ENCODE assay signal across 27 cellular contexts in genomic region chr1:97516588-97516987, GRCh38.
"Had no signal": no experiment of that assay in that cellular context is flagged by ENCODE, and none has a peak within 500 bp of the region (broad histone marks: within the 10 kb centered on the region; RNA-seq: fewer than 3 reads in every experiment).

No MANE protein-coding gene starts in this region.

- H3K9me3 ChIP-seq: esophagus muscularis mucosa, testis had no signal

- H3K4me1 Mint-ChIP-seq: memory B cell; stimulated activated memory B cell treated with anti-CD40 and anti-IgM and Interleukin-4, amounts not matched to agents 10 μg/mL and 1 μg/mL and 100 μg/mL, for 72 hours had no signal

- H3K4me3 ChIP-seq: coronary artery, esophagus muscularis mucosa, lung, right atrium auricular region, sigmoid colon, spleen, testis, tibial artery had no signal

- H3K4me1 ChIP-seq: esophagus muscularis mucosa, parathyroid adenoma, right atrium auricular region, sigmoid colon, spleen, testis, tibial artery had no signal

- H3K36me3 ChIP-seq: esophagus muscularis mucosa, right atrium auricular region, sigmoid colon had no signal

- H3K27me3 Mint-ChIP-seq: memory B cell; natural killer cell treated with Interleukin-12 subunit alpha and Interleukin-12 subunit beta and Interleukin-15 and Interleukin-18, amount 100 ng/mL, for 72 hours; progenitor cell of endocrine pancreas; stimulated activated memory B cell treated with anti-CD40 and anti-IgM and Interleukin-4, amounts not matched to agents 10 μg/mL and 1 μg/mL and 100 μg/mL, for 72 hours; type B pancreatic cell had no signal

- H3K9ac ChIP-seq: parathyroid adenoma had no signal

- H3K27ac ChIP-seq: coronary artery, esophagus muscularis mucosa, parathyroid adenoma, right atrium auricular region, sigmoid colon, spleen, testis, tibial artery had no signal

- DNase-seq: dermis blood vessel endothelial cell; effector memory CD4-positive, alpha-beta T cell; foreskin melanocyte; hypothalamus; immature natural killer cell; islet precursor cell; kidney glomerular epithelial cell; left colon; left ventricle myocardium superior; sigmoid colon; spleen; stimulated activated CD4-positive, alpha-beta T cell treated with anti-CD3 and anti-CD28 coated beads, Interleukin-4, amount 100 ng/mL, for 4 hours; stimulated activated naive CD8-positive, alpha-beta T cell treated with anti-CD3 and anti-CD28 coated beads, Interleukin-15, Interleukin-2, amounts not matched to agents 100 U/mL and 50 U/mL, for 24 hours; substantia nigra; testis; tibial artery had no signal

- H2AFZ ChIP-seq: parathyroid adenoma had no signal

- H3K27me3 ChIP-seq: esophagus muscularis mucosa, right atrium auricular region, sigmoid colon, spleen, testis, tibial artery had no signal

- H3K4me3 Mint-ChIP-seq: immature natural killer cell; memory B cell; natural killer cell treated with Interleukin-12 subunit alpha and Interleukin-12 subunit beta and Interleukin-15 and Interleukin-18, amount 100 ng/mL, for 72 hours; neural crest cell; stimulated activated memory B cell treated with anti-CD40 and anti-IgM and Interleukin-4, amounts not matched to agents 10 μg/mL and 1 μg/mL and 100 μg/mL, for 72 hours; type B pancreatic cell had no signal

- H3K79me2 ChIP-seq: parathyroid adenoma had no signal

- ATAC-seq: left colon; left ventricle myocardium superior; natural killer cell treated with Interleukin-12 subunit alpha and Interleukin-12 subunit beta and Interleukin-15 and Interleukin-18, amount 100 ng/mL, for 72 hours; stimulated activated memory B cell treated with anti-CD40 and anti-IgM and Interleukin-4, amounts not matched to agents 10 μg/mL and 1 μg/mL and 100 μg/mL, for 72 hours; stimulated activated naive CD8-positive, alpha-beta T cell treated with anti-CD3 and anti-CD28 coated beads, Interleukin-15, Interleukin-2, amounts not matched to agents 100 U/mL and 50 U/mL, for 24 hours had no signal

- H3K36me3 Mint-ChIP-seq: type B pancreatic cell had no signal

- H3K27ac Mint-ChIP-seq: immature natural killer cell; memory B cell; natural killer cell treated with Interleukin-12 subunit alpha and Interleukin-12 subunit beta and Interleukin-15 and Interleukin-18, amount 100 ng/mL, for 72 hours; progenitor cell of endocrine pancreas; stimulated activated memory B cell treated with anti-CD40 and anti-IgM and Interleukin-4, amounts not matched to agents 10 μg/mL and 1 μg/mL and 100 μg/mL, for 72 hours; type B pancreatic cell had no signal
